In the genomic region with DNA sequence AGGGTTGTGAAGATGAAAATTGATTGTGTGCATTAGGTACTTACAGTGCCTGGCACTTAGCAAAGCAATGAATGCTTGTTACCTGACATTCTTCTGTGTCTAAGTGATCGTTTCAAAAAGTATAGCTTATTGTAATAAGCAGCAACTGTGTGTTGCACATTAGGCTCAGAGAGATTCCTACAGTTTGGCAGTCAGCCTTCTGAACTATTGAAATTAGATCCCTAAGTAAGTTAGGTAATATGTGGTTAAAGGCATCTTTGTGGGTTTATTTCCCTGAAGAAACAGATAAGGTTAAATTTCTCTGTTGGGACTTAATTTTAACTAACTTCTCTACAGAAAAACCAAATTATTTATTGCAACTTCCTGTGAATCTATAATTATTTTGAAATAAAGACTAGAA, we compare ENCODE assay signal across 2 cellular contexts.
TF ChIP-seq lines count a peak whose summit lies in the region.

No MANE protein-coding gene starts in this region.

TF ChIP-seq in A549, 52 proteins besides CTCF, POLR2A, EP300 and RAD21:
- TF ChIP-seq EHF (CRISPR knock-in tag; IDR thresholded peaks at IDR 0.05) (no peak), HOXB5 (CRISPR knock-in tag; IDR thresholded peaks at IDR 0.05) (no peak), HOXB13 (CRISPR knock-in tag; IDR thresholded peaks at IDR 0.05; ENCODE audit: low read depth) (no peak), ZNF302 (CRISPR knock-in tag; IDR thresholded peaks at IDR 0.05) (no peak), HDAC2 (IDR thresholded peaks at IDR 0.05) (no peak), ATOH8 (CRISPR knock-in tag; IDR thresholded peaks at IDR 0.05; ENCODE audit: low read depth) (no peak)
- TF ChIP-seq, protein P1, sequence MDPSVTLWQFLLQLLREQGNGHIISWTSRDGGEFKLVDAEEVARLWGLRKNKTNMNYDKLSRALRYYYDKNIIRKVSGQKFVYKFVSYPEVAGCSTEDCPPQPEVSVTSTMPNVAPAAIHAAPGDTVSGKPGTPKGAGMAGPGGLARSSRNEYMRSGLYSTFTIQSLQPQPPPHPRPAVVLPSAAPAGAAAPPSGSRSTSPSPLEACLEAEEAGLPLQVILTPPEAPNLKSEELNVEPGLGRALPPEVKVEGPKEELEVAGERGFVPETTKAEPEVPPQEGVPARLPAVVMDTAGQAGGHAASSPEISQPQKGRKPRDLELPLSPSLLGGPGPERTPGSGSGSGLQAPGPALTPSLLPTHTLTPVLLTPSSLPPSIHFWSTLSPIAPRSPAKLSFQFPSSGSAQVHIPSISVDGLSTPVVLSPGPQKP (IDR thresholded peaks at IDR 0.05; ENCODE audit: low read depth, low read length): no peak
- TF ChIP-seq, protein P2, sequence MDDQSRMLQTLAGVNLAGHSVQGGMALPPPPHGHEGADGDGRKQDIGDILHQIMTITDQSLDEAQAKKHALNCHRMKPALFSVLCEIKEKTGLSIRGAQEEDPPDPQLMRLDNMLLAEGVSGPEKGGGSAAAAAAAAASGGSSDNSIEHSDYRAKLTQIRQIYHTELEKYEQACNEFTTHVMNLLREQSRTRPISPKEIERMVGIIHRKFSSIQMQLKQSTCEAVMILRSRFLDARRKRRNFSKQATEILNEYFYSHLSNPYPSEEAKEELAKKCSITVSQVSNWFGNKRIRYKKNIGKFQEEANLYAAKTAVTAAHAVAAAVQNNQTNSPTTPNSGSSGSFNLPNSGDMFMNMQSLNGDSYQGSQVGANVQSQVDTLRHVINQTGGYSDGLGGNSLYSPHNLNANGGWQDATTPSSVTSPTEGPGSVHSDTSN (IDR thresholded peaks at IDR 0.05): no peak

TF ChIP-seq in IMR-90, 13 proteins besides CTCF, POLR2A, EP300 and RAD21:
- TF ChIP-seq CHD1 (IDR thresholded peaks at IDR 0.05; ENCODE audit: low read depth, low read length) (no peak), CEBPB (IDR thresholded peaks at IDR 0.05; ENCODE audit: low read depth, low read length) (no peak), SMC3 (IDR thresholded peaks at IDR 0.05; ENCODE audit: low read depth, low read length) (no peak), RCOR1 (IDR thresholded peaks at IDR 0.05; ENCODE audit: insufficient replicate concordance, low read length) (no peak)
- TF ChIP-seq, protein P3, sequence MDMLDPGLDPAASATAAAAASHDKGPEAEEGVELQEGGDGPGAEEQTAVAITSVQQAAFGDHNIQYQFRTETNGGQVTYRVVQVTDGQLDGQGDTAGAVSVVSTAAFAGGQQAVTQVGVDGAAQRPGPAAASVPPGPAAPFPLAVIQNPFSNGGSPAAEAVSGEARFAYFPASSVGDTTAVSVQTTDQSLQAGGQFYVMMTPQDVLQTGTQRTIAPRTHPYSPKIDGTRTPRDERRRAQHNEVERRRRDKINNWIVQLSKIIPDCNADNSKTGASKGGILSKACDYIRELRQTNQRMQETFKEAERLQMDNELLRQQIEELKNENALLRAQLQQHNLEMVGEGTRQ (IDR thresholded peaks at IDR 0.05; ENCODE audit: low read depth, low read length): no peak
- TF ChIP-seq, protein P1 (IDR thresholded peaks at IDR 0.05; ENCODE audit: borderline replicate concordance, low read depth, low read length): no peak
